Comparison of ENCODE assay signal across 8 cellular contexts in the genomic region with DNA sequence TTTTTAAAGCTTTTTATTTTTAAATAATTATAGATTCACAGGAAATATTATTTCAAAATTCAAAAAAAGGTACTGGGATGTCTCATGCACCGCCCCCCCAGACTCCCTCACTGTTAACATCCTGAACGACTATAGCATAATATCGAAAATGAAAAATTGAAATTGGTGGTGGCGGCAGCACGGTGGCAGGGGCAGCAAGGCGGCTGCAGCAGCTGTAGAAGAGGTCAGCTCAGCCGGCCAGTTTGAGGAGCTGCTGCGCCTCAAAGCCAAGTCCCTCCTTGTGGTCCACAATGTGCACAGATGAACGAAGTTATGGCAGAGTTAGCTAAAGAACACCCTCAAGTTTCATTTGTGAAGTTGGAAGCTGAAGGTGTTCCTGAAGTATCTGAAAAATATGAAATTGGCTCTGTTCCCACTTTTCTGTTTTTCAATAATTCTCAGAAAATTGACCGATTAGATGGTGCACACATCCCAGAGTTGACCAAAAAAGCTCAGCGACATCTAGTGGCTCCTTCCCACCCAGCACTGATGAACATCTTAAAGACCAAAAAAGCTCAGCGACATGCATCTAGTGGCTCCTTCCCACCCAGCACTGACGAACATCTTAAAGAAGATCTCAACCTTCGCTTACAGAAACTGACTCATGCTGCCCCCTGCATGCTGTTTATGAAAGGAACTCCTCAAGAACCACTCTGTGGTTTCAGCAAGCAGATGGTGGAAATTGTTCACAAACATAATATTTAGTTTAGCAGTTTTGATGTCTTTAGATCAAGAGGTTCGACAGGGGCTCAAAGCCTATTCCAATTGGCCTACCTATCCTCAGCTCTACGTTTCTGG.
A peak's percentile ranks its signal among the peaks of the same experiment; 100 is the strongest.
DNase-seq lines count a peak whose midpoint lies in the region; ATAC-seq and TF ChIP-seq lines count a peak whose summit lies in the region.

No MANE protein-coding gene starts in this region.

- ATAC-seq in GM19395 (IDR thresholded peaks at IDR 0.05; ENCODE audit: unreplicated experiment) (peak; percentile 90), HG03460 (IDR thresholded peaks at IDR 0.05; ENCODE audit: unreplicated experiment) (peak; percentile 82), heart right ventricle (peak; percentile 75 to 92 (median 86)), sciatic nerve (peak; percentile 97)
- ATAC-seq in activated naive CD4-positive, alpha-beta T cell treated with anti-CD3 and anti-CD28 coated beads, Interleukin-2, amount 50 U/mL, for 72 hours = peak; percentile 93 to 99

- H3K27ac ChIP-seq in heart right ventricle = no peak overlapping the region

- H3K27me3 ChIP-seq in heart right ventricle = no peaks in the 10 kb centered on the region

- no peak overlapping the region for H3K4me3 ChIP-seq in heart right ventricle

- DNase-seq in COLO829 (ENCODE audit: low spot score) (peak; percentile 58), SIG-M5 treated with dmso at 0.1 percent for 504 hours (lab: John Stamatoyannopoulos, UW; ENCODE audit: unreplicated experiment) (peak; percentile 78), heart right ventricle (peak in 1 of 2 donors; percentile 24), sciatic nerve (ENCODE audit: low spot score) (no peak), NCI-H2029 treated with DMSO at 0.1 percent for 48 hours (lab: John Stamatoyannopoulos, UW) (no peak)
- DNase-seq in activated naive CD4-positive, alpha-beta T cell treated with anti-CD3 and anti-CD28 coated beads, Interleukin-2, amount 50 U/mL, for 72 hours (ENCODE audit: low spot score in 2 of 2) = peak in 1 of 2 donors; percentile 22

- H3K4me1 ChIP-seq in heart right ventricle = peaks cover 0 to 5% (median 0%) of the 10 kb centered on the region in 9 donors

- H3K9me3 ChIP-seq in heart right ventricle = no peaks in the 10 kb centered on the region

- no peaks in the 10 kb centered on the region for H3K36me3 ChIP-seq in heart right ventricle

- peaks cover 0 to 4% of the 10 kb centered on the region in 2 donors for H3K9me3 Mint-ChIP-seq in activated naive CD4-positive, alpha-beta T cell treated with anti-CD3 and anti-CD28 coated beads, Interleukin-2, amount 50 U/mL, for 72 hours

- intact Hi-C loops in heart right ventricle (cut with DNase I) = loop anchor here in 4 of 10 donors (5.0 to 10.0 kb wide), 4 partner anchors 36 to 693 kb away; partner anchors contain the start of gene FAM50B (in 1 of the 4)
- intact Hi-C loops in sciatic nerve (cut with DNase I) = no loop called here

- TF ChIP-seq CTCF in heart right ventricle (IDR thresholded peaks at IDR 0.05) = peak; percentile 22 to 73 (median 64)

- 50 to 56% methylated on average over 16 of the region's 16 CpGs for WGBS in heart right ventricle, 2 donors

- peaks cover 0 to 5% of the 10 kb centered on the region in 2 donors for H3K36me3 Mint-ChIP-seq in activated naive CD4-positive, alpha-beta T cell treated with anti-CD3 and anti-CD28 coated beads, Interleukin-2, amount 50 U/mL, for 72 hours

- H3K27ac Mint-ChIP-seq in activated naive CD4-positive, alpha-beta T cell treated with anti-CD3 and anti-CD28 coated beads, Interleukin-2, amount 50 U/mL, for 72 hours = no peak overlapping the region

Comparison
In these comparisons a context has a peak if more than half of its experiments do, and no peak if none do; other contexts are left out.
1. DNase-seq: peak in COLO829 (single experiment) and SIG-M5 treated with dmso at 0.1 percent for 504 hours (single experiment); none in sciatic nerve (single experiment) and NCI-H2029 treated with DMSO at 0.1 percent for 48 hours (single experiment).
2. Peak in every context shown above with its lines, with median percentiles within 50 percentile points of each other: ATAC-seq.